11 cellular contexts compared by ENCODE assay signal in genomic region chr16:29644338-29644857, GRCh38. TPM values are rescaled to one million over a fixed set of nuclear protein-coding genes. Genes with fewer than 3 reads are reported as not detected.
A peak's percentile ranks its signal among the peaks of the same experiment; 100 is the strongest.
DNase-seq lines count a peak whose midpoint lies in the region; ATAC-seq and TF ChIP-seq lines count a peak whose summit lies in the region.
"Had no signal": no experiment of that assay in that cellular context is flagged by ENCODE, and none has a peak within 500 bp of the region (broad histone marks: within the 10 kb centered on the region; RNA-seq: fewer than 3 reads in every experiment).

No MANE protein-coding gene starts in this region.

- no peaks in the 10 kb centered on the region for H4K20me1 ChIP-seq in osteoblast (ENCODE audit: insufficient read depth, low read length)

- in situ Hi-C loops in G401 (cut with HindIII; ENCODE audit: low sequenced_read_pairs), result no loop called here

- intact Hi-C loops in left colon (cut with DNase I, micrococcal nuclease), result no loop called here

- no peaks in the 10 kb centered on the region for H3K4me1 ChIP-seq in osteoblast (ENCODE audit: insufficient read depth, low read length)
- H3K4me1 ChIP-seq: prostate gland had no signal

- no peak overlapping the region for H3K4me2 ChIP-seq in osteoblast (ENCODE audit: insufficient read depth, low read length)

- no peak overlapping the region for H3K27ac ChIP-seq in osteoblast (ENCODE audit: low read depth, low read length)
- H3K27ac ChIP-seq: prostate gland had no signal

- H3K9me3 ChIP-seq in osteoblast (ENCODE audit: low read depth, low read length), result no peaks in the 10 kb centered on the region
- H3K9me3 ChIP-seq: prostate gland had no signal

- no peak overlapping the region for H3K4me3 ChIP-seq in osteoblast (ENCODE audit: insufficient read depth, low read length)
- H3K4me3 ChIP-seq: prostate gland had no signal

- H3K36me3 ChIP-seq in osteoblast (ENCODE audit: insufficient read depth, low read length), result no peaks in the 10 kb centered on the region
- H3K36me3 ChIP-seq: prostate gland had no signal

- H2AFZ ChIP-seq in osteoblast (ENCODE audit: low read length), result no peak overlapping the region

- peaks cover 2% of the 10 kb centered on the region for H3K27me3 ChIP-seq in osteoblast (ENCODE audit: insufficient read depth, low read length)

- TF ChIP-seq CTCF in osteoblast (IDR thresholded peaks at IDR 0.05; ENCODE audit: extremely low read depth, low read depth, low read length), result no peak

- peak; percentile 6 for DNase-seq in osteoblast (ENCODE audit: insufficient read length, low spot score, missing footprints)
- no peak for DNase-seq in G401 (ENCODE audit: low spot score)
- no peak for DNase-seq in left colon
- no peak for DNase-seq in HuH-7 (ENCODE audit: low spot score)
- no peak for DNase-seq in midbrain (lab: John Stamatoyannopoulos, UW)
- DNase-seq: NCI-H1694, SHP77 treated with DMSO at 0.1 percent for 48 hours had no signal

- no peaks in the 10 kb centered on the region for H3K79me2 ChIP-seq in osteoblast (ENCODE audit: insufficient read depth, low read length)

- ATAC-seq in GM18867 (IDR thresholded peaks at IDR 0.05; ENCODE audit: unreplicated experiment) (peak; percentile 57), GM21786 (IDR thresholded peaks at IDR 0.05; ENCODE audit: unreplicated experiment) (peak; percentile 67), HG03571 (IDR thresholded peaks at IDR 0.05; ENCODE audit: unreplicated experiment) (peak; percentile 52), left colon (no peak)

RNA-seq across cellular contexts. Expression of gene SPN, which starts 18.6 kb away (rescaled TPM):
- total RNA-seq in osteoblast, result under 0.01 TPM in 1 of 2 replicates, not detected in the other
- 0.37 TPM in 1 of 2 replicates, not detected in the other for total RNA-seq in G401 (2014; rRNA removed; shearing (Covaris generic))
- 1 to 10 TPM; 1.8 to 3.5 TPM for total RNA-seq in left colon

RNA-seq across cellular contexts. Expression of gene QPRT, which starts 34.6 kb away (rescaled TPM):
- 18.0 and 19.5 TPM in 2 replicates for total RNA-seq in osteoblast
- total RNA-seq in G401 (2014; rRNA removed; shearing (Covaris generic)), result 96.6 and 105 TPM in 2 replicates
- 10 to 100 TPM; 44.9 to 47.4 TPM for total RNA-seq in left colon
